In genomic region chr21:38911523-38912354, GRCh38 we compare ENCODE assay signal across 17 cellular contexts.
DNase-seq lines count a peak whose midpoint lies in the region; ATAC-seq, FAIRE-seq and TF ChIP-seq lines count a peak whose summit lies in the region.
"Had no signal": no experiment of that assay in that cellular context is flagged by ENCODE, and none has a peak within 500 bp of the region (broad histone marks: within the 10 kb centered on the region; RNA-seq: fewer than 3 reads in every experiment).

No MANE protein-coding gene starts in this region.

- H3K27ac ChIP-seq in A549, result peak overlapping the region; percentile 75 to 78; a peak in 5 of 6 replicates
- peak overlapping the region; percentile 89 to 95 (median 94) for H3K27ac ChIP-seq in esophagus squamous epithelium
- H3K27ac ChIP-seq in sigmoid colon, result peak overlapping the region; percentile 54 to 82 (median 79)

- no peak for TF ChIP-seq CTCF in A549 (IDR thresholded peaks at IDR 0.05)
- no peak for TF ChIP-seq CTCF in esophagus squamous epithelium (IDR thresholded peaks at IDR 0.05)
- no peak for TF ChIP-seq CTCF in sigmoid colon (IDR thresholded peaks at IDR 0.05)

- H3K36me3 ChIP-seq in esophagus squamous epithelium (no peaks in the 10 kb centered on the region), sigmoid colon (no peaks in the 10 kb centered on the region)
- H3K36me3 ChIP-seq: BE2C, left lung had no signal

- H3K9me3 ChIP-seq in A549 (no peaks in the 10 kb centered on the region), esophagus squamous epithelium (no peaks in the 10 kb centered on the region), sigmoid colon (no peaks in the 10 kb centered on the region)
- H3K9me3 ChIP-seq: BE2C, left lung had no signal

- POLR2A ChIA-PET in A549 (lab: Yijun Ruan, JAX), result no interaction called here

- no peak overlapping the region for H3K4me3 ChIP-seq in A549
- H3K4me3 ChIP-seq in esophagus squamous epithelium, result no peak overlapping the region
- H3K4me3 ChIP-seq in sigmoid colon, result no peak overlapping the region
- H3K4me3 ChIP-seq: left lung had no signal

- CTCF ChIA-PET in A549 (lab: Yijun Ruan, JAX), result no interaction called here

- FAIRE-seq in A549 (lab: Jason Lieb, UNC), result no peak
- FAIRE-seq: endometrium had no signal

- no peak for ATAC-seq in A549
- no peak for ATAC-seq in HG02870 (IDR thresholded peaks at IDR 0.05; ENCODE audit: unreplicated experiment)
- ATAC-seq in HG02938 (IDR thresholded peaks at IDR 0.05; ENCODE audit: unreplicated experiment), result no peak

- TF ChIP-seq EP300 in A549 (IDR thresholded peaks at IDR 0.05) (no peak), sigmoid colon (IDR thresholded peaks at IDR 0.05) (no peak)

- H3K4me2 ChIP-seq in A549, result peak overlapping the region; percentile 28; the same call in 2 of the 3 replicates

- TF ChIP-seq POLR2A in A549 (IDR thresholded peaks at IDR 0.05; ENCODE audit: low read length) (no peak), esophagus squamous epithelium (IDR thresholded peaks at IDR 0.05) (no peak), sigmoid colon (IDR thresholded peaks at IDR 0.05) (no peak)

- no peak for TF ChIP-seq RAD21 in A549 (conservative IDR thresholded peaks at IDR 0.05 in 1 of 2, IDR thresholded peaks at IDR 0.05 in 1 of 2)

- H3K27me3 ChIP-seq in esophagus squamous epithelium (no peaks in the 10 kb centered on the region), sigmoid colon (no peaks in the 10 kb centered on the region)
- H3K27me3 ChIP-seq: BE2C, left lung had no signal

- H3K4me1 ChIP-seq in A549, result peaks cover 49% of the 10 kb centered on the region
- H3K4me1 ChIP-seq in esophagus squamous epithelium, result peaks cover 46 to 99% (median 85%) of the 10 kb centered on the region in 3 donors
- peaks cover 0 to 48% (median 36%) of the 10 kb centered on the region in 4 donors for H3K4me1 ChIP-seq in sigmoid colon

- 87% methylated on average over 4 of the region's 4 CpGs for WGBS in A549 (ENCODE audit: missing lambda C conversion rate)
- WGBS in esophagus squamous epithelium, 2 donors, result 53 to 64% methylated on average over 3 to 4 of the region's 4 CpGs
- WGBS in sigmoid colon, 2 donors, result 67 to 87% methylated on average over 4 of the region's 4 CpGs

- intact Hi-C loops in esophagus squamous epithelium (cut with DNase I), result loop anchor here (5.0 to 10.0 kb wide), 2 partner anchors 104 to 213 kb away; partner anchors contain the start of gene ETS2
- intact Hi-C loops in sigmoid colon (cut with DNase I), result loop anchor here (5.0 kb wide), 2 partner anchors 104 to 154 kb away; partner anchors contain the start of gene ETS2

- no peak for DNase-seq in A549 (ENCODE audit: low read depth in 1 of 2, low spot score in 1 of 2)
- peak; percentile 56 for DNase-seq in M059J (ENCODE audit: low read depth)
- DNase-seq in esophagus squamous epithelium (lab: John Stamatoyannopoulos, UW), result no peak
- DNase-seq in sigmoid colon, result no peak
- DNase-seq in NCI-H146 treated with DMSO at 0.1 percent for 48 hours (lab: John Stamatoyannopoulos, UW; ENCODE audit: unreplicated experiment), result no peak
- DNase-seq in NCI-H446 treated with DMSO at 0.1 percent for 48 hours (lab: John Stamatoyannopoulos, UW), result no peak
- DNase-seq: activated gamma-delta T cell; BE2C; DND-41; hippocampal formation; left lung; NCI-H1694; NCI-H526; stimulated activated CD4-positive, alpha-beta T cell treated with anti-CD3 and anti-CD28 coated beads, Interleukin-12 subunit alpha, Interleukin-12 subunit beta, amount 100 ng/mL, for 4 hours had no signal

TF ChIP-seq in A549, 52 proteins besides CTCF, POLR2A, EP300 and RAD21:
- TF ChIP-seq FOSL2 (IDR thresholded peaks at IDR 0.05) (no peak), FOSL2 (CRISPR knock-in tag; IDR thresholded peaks at IDR 0.05) (peak; percentile 26; the same call in 1 of the 2 replicates), KDM1A (IDR thresholded peaks at IDR 0.05; ENCODE audit: low read depth) (0 out of 2 replicates have a peak, but pooled peaks have one; percentile 25), CHD2 (IDR thresholded peaks at IDR 0.05; ENCODE audit: low read length, partially characterized antibody) (no peak), MAFK (IDR thresholded peaks at IDR 0.05; ENCODE audit: partially characterized antibody) (no peak), ATOH8 (CRISPR knock-in tag; IDR thresholded peaks at IDR 0.05; ENCODE audit: low read depth) (no peak), BHLHE40 (IDR thresholded peaks at IDR 0.05; ENCODE audit: low read depth, low read length) (no peak), ZSCAN20 (CRISPR knock-in tag; IDR thresholded peaks at IDR 0.05) (no peak)
